Comparison of ENCODE assay signal across 14 cellular contexts in the genomic region with DNA sequence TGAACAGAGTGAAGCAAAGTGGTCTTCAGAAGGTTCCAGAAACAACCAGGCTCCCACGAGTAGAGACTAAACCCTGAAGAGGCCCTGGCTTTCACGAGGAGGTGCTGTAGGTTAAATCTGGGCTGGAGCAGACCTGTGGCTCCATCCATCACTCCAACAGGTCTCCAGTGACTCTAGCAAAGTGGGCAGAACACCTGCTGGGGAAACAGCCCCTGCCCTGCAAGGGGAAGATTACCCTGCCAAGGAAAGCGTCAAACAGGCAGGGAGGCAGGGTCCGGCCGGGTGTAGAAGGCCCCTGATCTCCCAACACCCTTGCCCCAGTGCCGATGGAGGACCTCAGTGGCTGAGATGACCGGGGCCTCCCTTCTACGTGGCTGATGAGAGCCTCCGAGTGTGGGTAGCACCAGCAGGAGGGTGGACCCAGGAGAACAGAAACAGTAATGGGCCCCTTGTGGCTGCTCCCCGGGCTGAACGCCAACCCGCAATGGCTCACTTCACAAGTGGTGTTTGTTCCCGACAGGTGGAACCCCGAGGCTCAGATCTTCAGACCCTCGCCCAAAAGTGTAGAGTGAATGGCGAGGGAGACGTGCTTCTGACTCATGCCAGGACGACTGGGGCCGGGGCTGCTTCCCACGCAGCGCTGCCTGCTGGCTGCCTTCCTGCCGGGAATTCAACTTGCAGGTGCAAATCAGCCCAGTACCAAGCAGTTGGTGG.
DNase-seq lines count a peak whose midpoint lies in the region; ATAC-seq lines count a peak whose summit lies in the region.
"Had no signal": no experiment of that assay in that cellular context is flagged by ENCODE, and none has a peak within 500 bp of the region (broad histone marks: within the 10 kb centered on the region; RNA-seq: fewer than 3 reads in every experiment).

No MANE protein-coding gene starts in this region.

- no peak overlapping the region for H3K9ac ChIP-seq in neuronal stem cell (ENCODE audit: low read depth, low read length, poor library complexity)

- DNase-seq in C1 segment of cervical spinal cord (lab: John Stamatoyannopoulos, UW) (peak in 8 of 14 donors; percentile 2 to 80 (median 42)), NCI-H1436 treated with DMSO at 0.1 percent for 48 hours (lab: John Stamatoyannopoulos, UW) (peak; percentile 82), neuronal stem cell (ENCODE audit: low spot score) (no peak), SHP77 (lab: John Stamatoyannopoulos, UW) (no peak), NCI-H187 treated with DMSO at 0.1 percent for 48 hours (lab: John Stamatoyannopoulos, UW) (no peak)
- DNase-seq in activated naive CD4-positive, alpha-beta T cell treated with anti-CD3 and anti-CD28 coated beads for 36 hours = no peak
- DNase-seq: activated CD4-positive, alpha-beta T cell treated with anti-CD3 and anti-CD28 coated beads for 1 hour; MV-4-11; T-helper 17 cell had no signal

- CTCF ChIA-PET in activated naive CD4-positive, alpha-beta T cell treated with anti-CD3 and anti-CD28 coated beads for 36 hours (lab: Charles Lee) = no interaction called here

- H3K4me1 Mint-ChIP-seq in activated naive CD4-positive, alpha-beta T cell treated with anti-CD3 and anti-CD28 coated beads for 36 hours (ENCODE audit: low read depth) = no peaks in the 10 kb centered on the region
- H3K4me1 Mint-ChIP-seq: memory B cell, T-helper 17 cell had no signal

- peaks cover 0 to 16% of the 10 kb centered on the region in 2 donors for H3K4me1 ChIP-seq in neuronal stem cell (ENCODE audit: control insufficient read depth in 2 of 2, insufficient read depth in 1 of 2, low read depth in 1 of 2, low read length in 2 of 2)

- WGBS in neuronal stem cell (ENCODE audit: extremely low coverage in 2 of 2, insufficient read length in 2 of 2, insufficient replicate concordance in 1 of 2), 2 donors = no CpG with 5 or more reads among the region's 22 CpGs

- H2BK12ac ChIP-seq in neuronal stem cell (ENCODE audit: low read length) = peak overlapping the region; percentile 93

- no peaks in the 10 kb centered on the region for H3K27me3 ChIP-seq in neuronal stem cell (ENCODE audit: control insufficient read depth in 3 of 3, insufficient read depth in 3 of 3, low read depth in 1 of 3, low read length in 3 of 3)

- H3K9me3 ChIP-seq in neuronal stem cell (replicated peaks in 1 of 2; ENCODE audit: control insufficient read depth in 2 of 2, insufficient read depth in 1 of 2, low read depth in 1 of 2, low read length in 2 of 2) = peaks cover 0 to 2% of the 10 kb centered on the region in 2 donors

- H2AFZ ChIP-seq in neuronal stem cell (ENCODE audit: low read length) = no peak overlapping the region

- no peak overlapping the region for H3K4me3 ChIP-seq in neuronal stem cell (ENCODE audit: low read length in 2 of 2)
- H3K4me3 ChIP-seq: coronary artery had no signal

- peak overlapping the region; percentile 75 for H4K8ac ChIP-seq in neuronal stem cell (ENCODE audit: low read depth, low read length)

- no peaks in the 10 kb centered on the region for H3K36me3 Mint-ChIP-seq in activated naive CD4-positive, alpha-beta T cell treated with anti-CD3 and anti-CD28 coated beads for 36 hours (ENCODE audit: low read depth)
- H3K36me3 Mint-ChIP-seq: memory B cell had no signal

- no peak overlapping the region for H3K4me2 ChIP-seq in neuronal stem cell (ENCODE audit: insufficient read depth, low read length, poor library complexity, severe bottlenecking)

- no peak overlapping the region for H3K4me3 Mint-ChIP-seq in activated naive CD4-positive, alpha-beta T cell treated with anti-CD3 and anti-CD28 coated beads for 36 hours
- H3K4me3 Mint-ChIP-seq: memory B cell; stimulated activated naive CD8-positive, alpha-beta T cell treated with anti-CD3 and anti-CD28 coated beads, Interleukin-15, Interleukin-2, amounts not matched to agents 100 ng/mL and 50 ng/mL, for 24 hours; T-helper 17 cell had no signal

- H2BK5ac ChIP-seq in neuronal stem cell (ENCODE audit: low read length) = peak overlapping the region; percentile 80

- no peak overlapping the region for H4K91ac ChIP-seq in neuronal stem cell (ENCODE audit: low read depth, low read length, poor library complexity)

- H2BK15ac ChIP-seq in neuronal stem cell (ENCODE audit: low read length) = peak overlapping the region; percentile 65

- ATAC-seq in HG03108 (IDR thresholded peaks at IDR 0.05; ENCODE audit: unreplicated experiment) = no peak
- ATAC-seq: T-helper 17 cell had no signal

- H2AK5ac ChIP-seq in neuronal stem cell (ENCODE audit: low read depth, low read length) = peak overlapping the region; percentile 96

- intact Hi-C loops in activated naive CD4-positive, alpha-beta T cell treated with anti-CD3 and anti-CD28 coated beads for 36 hours (cut with micrococcal nuclease) = no loop called here

- H3K18ac ChIP-seq in neuronal stem cell (ENCODE audit: low read length) = peak overlapping the region; percentile 81

- no peaks in the 10 kb centered on the region for H3K9me3 Mint-ChIP-seq in activated naive CD4-positive, alpha-beta T cell treated with anti-CD3 and anti-CD28 coated beads for 36 hours
- H3K9me3 Mint-ChIP-seq: memory B cell; stimulated activated naive CD8-positive, alpha-beta T cell treated with anti-CD3 and anti-CD28 coated beads, Interleukin-15, Interleukin-2, amounts not matched to agents 100 ng/mL and 50 ng/mL, for 24 hours had no signal

- H2BK120ac ChIP-seq in neuronal stem cell (ENCODE audit: low read depth, low read length) = peak overlapping the region; percentile 28

- no peaks in the 10 kb centered on the region for H3K27me3 Mint-ChIP-seq in activated naive CD4-positive, alpha-beta T cell treated with anti-CD3 and anti-CD28 coated beads for 36 hours (ENCODE audit: low read depth)

- H3K14ac ChIP-seq in neuronal stem cell (ENCODE audit: low read length) = no peak overlapping the region

- H3K23ac ChIP-seq in neuronal stem cell (ENCODE audit: low read depth, low read length, poor library complexity) = peak overlapping the region; percentile 27

- H3K27ac Mint-ChIP-seq in activated naive CD4-positive, alpha-beta T cell treated with anti-CD3 and anti-CD28 coated beads for 36 hours = no peak overlapping the region
- H3K27ac Mint-ChIP-seq: memory B cell; stimulated activated naive CD8-positive, alpha-beta T cell treated with anti-CD3 and anti-CD28 coated beads, Interleukin-15, Interleukin-2, amounts not matched to agents 100 ng/mL and 50 ng/mL, for 24 hours; T-helper 17 cell had no signal

- no peaks in the 10 kb centered on the region for H3K36me3 ChIP-seq in neuronal stem cell (replicated peaks in 1 of 2; ENCODE audit: control insufficient read depth in 2 of 2, insufficient read depth in 2 of 2, low read length in 2 of 2)

- peak overlapping the region; percentile 46 for H3K4ac ChIP-seq in neuronal stem cell (ENCODE audit: low read length)

- H3K79me1 ChIP-seq in neuronal stem cell (ENCODE audit: low read depth, low read length) = no peaks in the 10 kb centered on the region

- peak overlapping the region; percentile 92 for H3K27ac ChIP-seq in cingulate gyrus (ENCODE audit: low read depth, low read length)
- H3K27ac ChIP-seq in neuronal stem cell (replicated peaks; ENCODE audit: low read length) = no peak overlapping the region
- H3K27ac ChIP-seq: coronary artery had no signal

Comparison
In these comparisons a context has a peak if more than half of its experiments do, and no peak if none do; other contexts are left out.
1. DNase-seq: peak in C1 segment of cervical spinal cord (8 of 14) and NCI-H1436 treated with DMSO at 0.1 percent for 48 hours (single experiment); none in neuronal stem cell (single experiment), activated naive CD4-positive, alpha-beta T cell treated with anti-CD3 and anti-CD28 coated beads for 36 hours (single experiment), SHP77 (0 of 2) and NCI-H187 treated with DMSO at 0.1 percent for 48 hours (single experiment).